8 cellular contexts compared by ENCODE assay signal in genomic region chr10:87817291-87817872, GRCh38.
A peak's percentile ranks its signal among the peaks of the same experiment; 100 is the strongest.
DNase-seq lines count a peak whose midpoint lies in the region; ATAC-seq and TF ChIP-seq lines count a peak whose summit lies in the region.

No MANE protein-coding gene starts in this region.

- no peaks in the 10 kb centered on the region for H3K9me3 Mint-ChIP-seq in dendritic cell treated with granulocyte-macrophage colony-stimulating factor and Interleukin-4, amounts not matched to agents 40 ng/mL and 50 ng/mL, for 4 days

- intact Hi-C loops in dendritic cell treated with granulocyte-macrophage colony-stimulating factor and Interleukin-4, amounts not matched to agents 40 ng/mL and 50 ng/mL, for 4 days (cut with micrococcal nuclease): no loop called here

- no peaks in the 10 kb centered on the region for H3K27me3 ChIP-seq in muscle layer of colon (ENCODE audit: control insufficient read depth in 1 of 2, insufficient read depth in 2 of 2, low read length in 2 of 2)

- peak; percentile 68 for DNase-seq in NCI-H748 (lab: John Stamatoyannopoulos, UW; ENCODE audit: unreplicated experiment)
- no peak for DNase-seq in NCI-H748 treated with DMSO at 0.1 percent for 48 hours (lab: John Stamatoyannopoulos, UW)
- DNase-seq in NOMO-1 treated with DMSO at 0.1 percent for 48 hours (lab: John Stamatoyannopoulos, UW; ENCODE audit: unreplicated experiment): peak; percentile 32
- no peak for DNase-seq in GM10266 (ENCODE audit: extremely low spot score)
- no peak for DNase-seq in HuH-7 (ENCODE audit: low spot score)

- peak overlapping the region; percentile 79 for H3K27ac ChIP-seq in muscle layer of colon (ENCODE audit: low read depth, low read length)

- H3K4me1 ChIP-seq in muscle layer of colon (ENCODE audit: insufficient read depth, low read length): peaks cover 16% of the 10 kb centered on the region

- H3K9me3 ChIP-seq in muscle layer of colon (ENCODE audit: low read length): no peaks in the 10 kb centered on the region

- H3K27ac Mint-ChIP-seq in dendritic cell treated with granulocyte-macrophage colony-stimulating factor and Interleukin-4, amounts not matched to agents 40 ng/mL and 50 ng/mL, for 4 days: peak overlapping the region; percentile 92

- peak overlapping the region; percentile 68 for H3K9ac ChIP-seq in muscle layer of colon (ENCODE audit: low read length)

- no peaks in the 10 kb centered on the region for H3K27me3 Mint-ChIP-seq in dendritic cell treated with granulocyte-macrophage colony-stimulating factor and Interleukin-4, amounts not matched to agents 40 ng/mL and 50 ng/mL, for 4 days

- ATAC-seq in HG02571 (IDR thresholded peaks at IDR 0.05; ENCODE audit: unreplicated experiment): peak; percentile 12

- peaks cover 10% of the 10 kb centered on the region for H3K36me3 Mint-ChIP-seq in dendritic cell treated with granulocyte-macrophage colony-stimulating factor and Interleukin-4, amounts not matched to agents 40 ng/mL and 50 ng/mL, for 4 days (ENCODE audit: low read depth)

- peak overlapping the region; percentile 72 to 79 for H3K4me3 ChIP-seq in muscle layer of colon (ENCODE audit: low read depth in 1 of 2, low read length in 2 of 2)

- H3K4me3 Mint-ChIP-seq in dendritic cell treated with granulocyte-macrophage colony-stimulating factor and Interleukin-4, amounts not matched to agents 40 ng/mL and 50 ng/mL, for 4 days: peak overlapping the region; percentile 96

- no peaks in the 10 kb centered on the region for H3K36me3 ChIP-seq in muscle layer of colon (ENCODE audit: insufficient read depth, low read length)

- peaks cover 19% of the 10 kb centered on the region for H3K4me1 Mint-ChIP-seq in dendritic cell treated with granulocyte-macrophage colony-stimulating factor and Interleukin-4, amounts not matched to agents 40 ng/mL and 50 ng/mL, for 4 days (ENCODE audit: low read depth)

- TF ChIP-seq CTCF in GM10266 (IDR thresholded peaks at IDR 0.05; ENCODE audit: control insufficient read depth, insufficient read depth, low read depth, missing control alignments): no peak

Comparison
In these comparisons a context has a peak if more than half of its experiments do, and no peak if none do; other contexts are left out.
1. DNase-seq: peak in NCI-H748 (single experiment) and NOMO-1 treated with DMSO at 0.1 percent for 48 hours (single experiment); none in NCI-H748 treated with DMSO at 0.1 percent for 48 hours (single experiment), GM10266 (single experiment) and HuH-7 (single experiment).